8 cellular contexts compared by ENCODE assay signal in genomic region chr3:196288141-196288460, GRCh38. TPM values are rescaled to one million over a fixed set of nuclear protein-coding genes. Genes with fewer than 3 reads are reported as not detected.
A peak's percentile ranks its signal among the peaks of the same experiment; 100 is the strongest.
DNase-seq lines count a peak whose midpoint lies in the region; ATAC-seq and TF ChIP-seq lines count a peak whose summit lies in the region.

No MANE protein-coding gene starts in this region.

- H3K36me3 ChIP-seq in lung (ENCODE audit: control insufficient read depth in 2 of 2, insufficient read depth in 2 of 2, low read length in 2 of 2): no peaks in the 10 kb centered on the region
- no peaks in the 10 kb centered on the region for H3K36me3 ChIP-seq in urinary bladder (ENCODE audit: insufficient read depth)

- peaks cover 4 to 22% of the 10 kb centered on the region in 2 donors for H3K4me1 ChIP-seq in lung (ENCODE audit: control insufficient read depth in 2 of 2, insufficient read depth in 2 of 2, low read length in 2 of 2)
- H3K4me1 ChIP-seq in urinary bladder (ENCODE audit: insufficient read depth): no peaks in the 10 kb centered on the region

- ATAC-seq in lung (ENCODE audit: insufficient read depth, low FRiP score): no peak

- POLR2A ChIA-PET in HEK293T (lab: Yijun Ruan, JAX): interaction anchor here (1.0 kb wide), 2 partner anchors 30 to 144 kb away, joined by 3 read pairs; partner anchors contain the start of genes DYNLT2B and UBXN7

- no peaks in the 10 kb centered on the region for H3K9me3 ChIP-seq in lung (ENCODE audit: control insufficient read depth in 2 of 2, insufficient read depth in 1 of 2, low read length in 1 of 2)

- in situ Hi-C loops in T47D (cut with HindIII; ENCODE audit: low pct_unique_long_range_greater_than_20kb, low sequenced_read_pairs): no loop called here

- DNase-seq in NCI-H187 (lab: John Stamatoyannopoulos, UW) (peak; percentile 37 to 59), NCI-H187 treated with DMSO at 0.1 percent for 48 hours (lab: John Stamatoyannopoulos, UW) (no peak), NB4 (ENCODE audit: low read depth) (no peak), T47D (ENCODE audit: low read depth in 1 of 2, low spot score in 1 of 2) (peak; percentile 71 to 76), lung (ENCODE audit: low spot score) (no peak), HEK293T (ENCODE audit: extremely low spot score) (no peak), putamen (ENCODE audit: low spot score) (no peak)

- CTCF ChIA-PET in HEK293T (lab: Yijun Ruan, JAX): no interaction called here

- no peaks in the 10 kb centered on the region for H3K27me3 ChIP-seq in lung (ENCODE audit: control insufficient read depth, insufficient read depth)

- TF ChIP-seq CTCF in NB4 (IDR thresholded peaks at IDR 0.05; ENCODE audit: low read depth, low read length): no peak
- TF ChIP-seq CTCF in lung (IDR thresholded peaks at IDR 0.05; ENCODE audit: control extremely low read depth, extremely low read depth): no peak

- WGBS in lung, 2 donors: 1% methylated on average over 17 of the region's 17 CpGs
- WGBS in urinary bladder: under 1% methylated on average over 17 of the region's 17 CpGs

- H3K27ac ChIP-seq in lung (ENCODE audit: low read depth in 1 of 2, low read length in 1 of 2) (peak overlapping the region; percentile 97 to 99), urinary bladder (ENCODE audit: low read depth) (peak overlapping the region; percentile 94)

- TF ChIP-seq POLR2A in NB4 (IDR thresholded peaks at IDR 0.05; ENCODE audit: extremely low read depth, insufficient read length): no peak

- H3K4me3 ChIP-seq in NB4 (ENCODE audit: low read depth, low read length) (peak overlapping the region; percentile 94), lung (peak overlapping the region; percentile 94), urinary bladder (ENCODE audit: low read depth, low read length) (peak overlapping the region; percentile 67)

TF ChIP-seq in HEK293T, 16 proteins besides CTCF, POLR2A, EP300 and RAD21:
- TF ChIP-seq LEF1 (IDR thresholded peaks at IDR 0.05; ENCODE audit: borderline replicate concordance): no peak
- no peak for TF ChIP-seq L3MBTL2 (conservative IDR thresholded peaks at IDR 0.05)
- TF ChIP-seq, protein P1, sequence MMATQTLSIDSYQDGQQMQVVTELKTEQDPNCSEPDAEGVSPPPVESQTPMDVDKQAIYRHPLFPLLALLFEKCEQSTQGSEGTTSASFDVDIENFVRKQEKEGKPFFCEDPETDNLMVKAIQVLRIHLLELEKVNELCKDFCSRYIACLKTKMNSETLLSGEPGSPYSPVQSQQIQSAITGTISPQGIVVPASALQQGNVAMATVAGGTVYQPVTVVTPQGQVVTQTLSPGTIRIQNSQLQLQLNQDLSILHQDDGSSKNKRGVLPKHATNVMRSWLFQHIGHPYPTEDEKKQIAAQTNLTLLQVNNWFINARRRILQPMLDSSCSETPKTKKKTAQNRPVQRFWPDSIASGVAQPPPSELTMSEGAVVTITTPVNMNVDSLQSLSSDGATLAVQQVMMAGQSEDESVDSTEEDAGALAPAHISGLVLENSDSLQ (IDR thresholded peaks at IDR 0.05): no peak
- no peak for TF ChIP-seq CTBP1 (IDR thresholded peaks at IDR 0.05; ENCODE audit: borderline replicate concordance)
- TF ChIP-seq SUZ12 (IDR thresholded peaks at IDR 0.05): no peak
- TF ChIP-seq TARDBP (IDR thresholded peaks at IDR 0.05): no peak
- TF ChIP-seq ZNF384 (IDR thresholded peaks at IDR 0.05): no peak
- TF ChIP-seq FOXA1 (IDR thresholded peaks at IDR 0.05): no peak
- TF ChIP-seq NFRKB (IDR thresholded peaks at IDR 0.05): no peak
- TF ChIP-seq HDGF (IDR thresholded peaks at IDR 0.05; ENCODE audit: borderline replicate concordance): no peak
- TF ChIP-seq FOXM1 (IDR thresholded peaks at IDR 0.05; ENCODE audit: borderline replicate concordance): no peak
- no peak for TF ChIP-seq BHLHE40 (IDR thresholded peaks at IDR 0.05; ENCODE audit: borderline replicate concordance)

RNA-seq across cellular contexts. Expression of gene PCYT1A, which starts 0.6 kb away (rescaled TPM):
- 10 to 100 TPM; 42.5 to 67.4 TPM for total RNA-seq in lung
- 10 to 100 TPM; 21.2 to 42.8 TPM for polyA plus RNA-seq in lung
- total RNA-seq in urinary bladder: 43.0 TPM
- 33.2 TPM for polyA plus RNA-seq in urinary bladder

RNA-seq across cellular contexts. Expression of gene DYNLT2B, which starts 29.9 kb away (rescaled TPM):
- total RNA-seq in lung: 10 to 100 TPM in 1 of 2 donors, 1 to 10 TPM in 1; 2.5 to 12.7 TPM
- 10 to 100 TPM; 14.7 to 22.4 TPM for polyA plus RNA-seq in lung
- 9.4 TPM for total RNA-seq in urinary bladder
- 16.3 TPM for polyA plus RNA-seq in urinary bladder

RNA-seq across cellular contexts. Expression of gene TM4SF19, which starts 50.1 kb away (rescaled TPM):
- total RNA-seq in lung (1 to 10 TPM in 1 of 2 donors, not detected in 1; 7.5 TPM), urinary bladder (not detected)
- polyA plus RNA-seq in lung (1 to 10 TPM; 3.5 to 9.8 TPM), urinary bladder (not detected)

Comparison
In these comparisons a context has a peak if more than half of its experiments do, and no peak if none do; other contexts are left out.
1. DNase-seq: peak in NCI-H187 (2 of 2) and T47D (2 of 2); none in NCI-H187 treated with DMSO at 0.1 percent for 48 hours (single experiment), NB4 (single experiment), lung (single experiment), HEK293T (single experiment) and putamen (single experiment).
2. Peak in every context shown above with its lines, with median percentiles within 50 percentile points of each other: H3K4me3 ChIP-seq.